In the genomic region with DNA sequence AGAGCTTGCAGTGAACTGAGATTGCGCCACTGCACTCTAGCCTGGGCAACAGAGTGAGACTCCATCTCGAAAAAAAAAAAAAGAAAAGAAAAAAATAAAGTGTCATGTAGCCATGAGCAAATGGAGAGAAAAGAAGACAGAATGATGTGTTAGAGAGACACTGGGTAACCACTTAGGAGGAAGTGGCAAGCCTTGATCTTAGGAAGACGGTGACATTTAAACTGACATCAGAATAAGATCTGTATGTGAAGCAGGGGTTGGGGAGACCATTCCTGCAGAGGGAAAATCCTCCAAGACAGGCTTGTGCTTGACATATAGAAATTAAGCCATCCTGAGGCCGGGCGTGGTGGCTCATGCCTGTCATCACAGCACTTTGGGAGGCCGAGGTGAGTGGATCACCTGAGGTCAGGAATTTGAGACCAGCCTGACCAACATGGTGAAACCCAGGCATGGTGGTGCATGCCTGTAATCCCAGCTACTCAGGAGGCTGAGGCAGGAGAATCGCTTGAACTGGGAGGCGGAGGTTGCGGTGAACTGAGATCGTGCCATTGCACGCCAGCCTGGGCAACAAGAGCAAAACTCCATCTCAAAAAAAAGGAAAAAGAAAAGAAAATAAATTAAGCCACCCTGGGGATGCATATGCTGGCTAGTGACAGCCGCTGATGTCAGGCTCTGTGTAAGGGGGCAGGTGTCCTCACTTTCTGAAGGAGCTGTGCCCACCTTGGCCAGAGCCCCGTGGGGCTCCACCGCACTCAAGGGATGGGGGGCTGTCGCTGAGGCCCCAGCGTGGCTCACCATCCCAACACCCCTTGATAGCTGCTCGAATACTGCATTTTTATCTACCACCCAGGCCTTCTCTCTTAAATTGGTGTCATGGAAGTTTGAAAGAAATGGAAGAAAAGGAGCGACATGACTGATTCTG, we compare ENCODE assay signal across 1 cellular context.
TF ChIP-seq lines count a peak whose summit lies in the region.

No MANE protein-coding gene starts in this region.

TF ChIP-seq in GM23338, 12 proteins besides CTCF, POLR2A, EP300 and RAD21:
- TF ChIP-seq NANOG (IDR thresholded peaks at IDR 0.05; ENCODE audit: borderline replicate concordance), result no peak
- TF ChIP-seq ZNF331 (CRISPR knock-in tag; IDR thresholded peaks at IDR 0.05; ENCODE audit: low read depth), result no peak
- TF ChIP-seq CREB1 (CRISPR knock-in tag; IDR thresholded peaks at IDR 0.05; ENCODE audit: low read depth), result no peak
- no peak for TF ChIP-seq EZH2 (IDR thresholded peaks at IDR 0.05; ENCODE audit: low read depth, unreplicated experiment)
